1 cellular context compared by ENCODE assay signal in the genomic region with DNA sequence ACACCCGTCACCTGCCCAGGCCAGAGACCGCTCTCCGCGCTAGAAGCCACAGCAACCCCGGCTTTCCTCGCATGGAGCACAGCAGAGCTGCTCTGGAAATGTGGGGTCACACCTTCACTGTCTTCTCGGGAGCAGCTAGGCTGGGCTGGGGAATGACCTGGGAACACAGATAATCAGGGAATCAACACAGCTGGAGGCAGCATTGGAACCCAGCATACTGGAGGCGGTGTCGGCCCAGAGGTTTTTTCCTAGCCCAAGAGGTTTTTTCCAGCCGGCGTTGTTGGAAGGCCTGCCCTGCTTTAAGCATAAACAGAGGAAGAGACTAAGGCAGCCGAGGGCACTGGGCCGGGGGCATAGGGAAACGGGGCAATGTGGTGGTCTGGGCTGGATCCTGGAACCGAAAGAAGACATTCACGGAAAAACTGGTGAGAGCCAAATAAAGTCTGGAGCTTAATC.
TF ChIP-seq lines count a peak whose summit lies in the region.

No MANE protein-coding gene starts in this region.

TF ChIP-seq in IMR-90, 13 proteins besides CTCF, POLR2A, EP300 and RAD21 (continued from another document):
- TF ChIP-seq, protein P1, sequence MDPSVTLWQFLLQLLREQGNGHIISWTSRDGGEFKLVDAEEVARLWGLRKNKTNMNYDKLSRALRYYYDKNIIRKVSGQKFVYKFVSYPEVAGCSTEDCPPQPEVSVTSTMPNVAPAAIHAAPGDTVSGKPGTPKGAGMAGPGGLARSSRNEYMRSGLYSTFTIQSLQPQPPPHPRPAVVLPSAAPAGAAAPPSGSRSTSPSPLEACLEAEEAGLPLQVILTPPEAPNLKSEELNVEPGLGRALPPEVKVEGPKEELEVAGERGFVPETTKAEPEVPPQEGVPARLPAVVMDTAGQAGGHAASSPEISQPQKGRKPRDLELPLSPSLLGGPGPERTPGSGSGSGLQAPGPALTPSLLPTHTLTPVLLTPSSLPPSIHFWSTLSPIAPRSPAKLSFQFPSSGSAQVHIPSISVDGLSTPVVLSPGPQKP (IDR thresholded peaks at IDR 0.05; ENCODE audit: borderline replicate concordance, low read depth, low read length): no peak
- no peak for TF ChIP-seq SMC3 (IDR thresholded peaks at IDR 0.05; ENCODE audit: low read depth, low read length)
